9 cellular contexts compared by ENCODE assay signal in genomic region chr4:40185830-40186664, GRCh38. TPM values are rescaled to one million over a fixed set of nuclear protein-coding genes. Genes with fewer than 3 reads are reported as not detected.
DNase-seq lines count a peak whose midpoint lies in the region; ATAC-seq and TF ChIP-seq lines count a peak whose summit lies in the region.
"Had no signal": no experiment of that assay in that cellular context is flagged by ENCODE, and none has a peak within 500 bp of the region (broad histone marks: within the 10 kb centered on the region; RNA-seq: fewer than 3 reads in every experiment).

No MANE protein-coding gene starts in this region.

- DNase-seq in AG10803 (ENCODE audit: low read depth): peak; percentile 67
- DNase-seq in chondrocyte (ENCODE audit: low spot score): no peak
- DNase-seq in lower lobe of right lung: no peak
- DNase-seq in glutamatergic neuron: no peak
- DNase-seq in HT-29 (ENCODE audit: low spot score): no peak
- no peak for DNase-seq in stimulated activated CD4-positive, alpha-beta T cell treated with anti-CD3 and anti-CD28 coated beads, Interleukin-2, amount 100 ng/mL, for 24 hours
- DNase-seq: MV-4-11 had no signal

- H3K9me3 ChIP-seq in lower lobe of right lung: no peaks in the 10 kb centered on the region

- H3K27ac Mint-ChIP-seq in chondrocyte (ENCODE audit: unreplicated experiment): peak overlapping the region; percentile 29
- H3K27ac Mint-ChIP-seq in glutamatergic neuron (ENCODE audit: unreplicated experiment): no peak overlapping the region

- no peak overlapping the region for H3K27ac ChIP-seq in lower lobe of right lung

- ATAC-seq in GM18907 (IDR thresholded peaks at IDR 0.05; ENCODE audit: unreplicated experiment) (peak; percentile 52), HG03196 (IDR thresholded peaks at IDR 0.05; ENCODE audit: unreplicated experiment) (peak; percentile 48), lower lobe of right lung (no peak)

- H3K4me3 ChIP-seq in AG10803 (ENCODE audit: low read length) (no peak overlapping the region), lower lobe of right lung (no peak overlapping the region)

- H3K36me3 ChIP-seq in lower lobe of right lung: no peaks in the 10 kb centered on the region

- no peaks in the 10 kb centered on the region for H3K27me3 Mint-ChIP-seq in chondrocyte (ENCODE audit: low read depth)
- H3K27me3 Mint-ChIP-seq in glutamatergic neuron (ENCODE audit: unreplicated experiment): no peaks in the 10 kb centered on the region

- intact Hi-C loops in lower lobe of right lung (cut with DNase I): no loop called here

- TF ChIP-seq CTCF in AG10803 (conservative IDR thresholded peaks at IDR 0.05; ENCODE audit: low read length): no peak
- no peak for TF ChIP-seq CTCF in chondrocyte (IDR thresholded peaks at IDR 0.05)
- TF ChIP-seq CTCF in lower lobe of right lung (IDR thresholded peaks at IDR 0.05): no peak
- TF ChIP-seq CTCF in glutamatergic neuron (IDR thresholded peaks at IDR 0.05; ENCODE audit: partially characterized antibody, unreplicated experiment): no peak

- no peaks in the 10 kb centered on the region for H3K36me3 Mint-ChIP-seq in chondrocyte (ENCODE audit: low read depth)
- H3K36me3 Mint-ChIP-seq in glutamatergic neuron (ENCODE audit: unreplicated experiment): no peaks in the 10 kb centered on the region

- H3K4me1 Mint-ChIP-seq in chondrocyte (ENCODE audit: low read depth) (peaks cover 22% of the 10 kb centered on the region), glutamatergic neuron (ENCODE audit: low read depth, unreplicated experiment) (peaks cover 2% of the 10 kb centered on the region)

- H3K4me1 ChIP-seq in lower lobe of right lung: no peaks in the 10 kb centered on the region

- H3K4me3 Mint-ChIP-seq in chondrocyte (ENCODE audit: unreplicated experiment) (no peak overlapping the region), glutamatergic neuron (ENCODE audit: unreplicated experiment) (no peak overlapping the region)

- no peaks in the 10 kb centered on the region for H3K9me3 Mint-ChIP-seq in chondrocyte (ENCODE audit: low read depth)
- no peaks in the 10 kb centered on the region for H3K9me3 Mint-ChIP-seq in glutamatergic neuron (ENCODE audit: unreplicated experiment)

- H3K27me3 ChIP-seq in lower lobe of right lung (ENCODE audit: low read depth): no peaks in the 10 kb centered on the region

RNA-seq across cellular contexts. Expression of gene RHOH, which starts 10.8 kb away (rescaled TPM):
- not detected in 3 replicates for total RNA-seq in chondrocyte
- total RNA-seq in lower lobe of right lung: 9.2 TPM
- not detected for total RNA-seq in glutamatergic neuron (ENCODE audit: unreplicated experiment)
- not detected in 2 replicates for total RNA-seq in HT-29 (2014; rRNA removed; shearing (Covaris generic))

Comparison
In these comparisons a context has a peak if more than half of its experiments do, and no peak if none do; other contexts are left out.
1. ATAC-seq: peak in GM18907 (single experiment) and HG03196 (single experiment); none in lower lobe of right lung (0 of 2).